8 cellular contexts compared by ENCODE assay signal in genomic region chr7:28020302-28020940, GRCh38.
DNase-seq lines count a peak whose midpoint lies in the region; ATAC-seq and TF ChIP-seq lines count a peak whose summit lies in the region.

No MANE protein-coding gene starts in this region.

- no peak overlapping the region for H3K4me2 ChIP-seq in mesendoderm (ENCODE audit: low read length)

- no peaks in the 10 kb centered on the region for H3K36me3 Mint-ChIP-seq in endothelial cell (ENCODE audit: low read depth, unreplicated experiment)

- H3K4me3 ChIP-seq in mesendoderm (ENCODE audit: low read length), result no peak overlapping the region
- H3K4me3 ChIP-seq in thoracic aorta, result no peak overlapping the region

- no peaks in the 10 kb centered on the region for H3K9me3 ChIP-seq in thoracic aorta

- ATAC-seq in HG03064 (IDR thresholded peaks at IDR 0.05; ENCODE audit: low read depth, unreplicated experiment) (peak; percentile 79), thoracic aorta (ENCODE audit: insufficient number of reproducible peaks, low FRiP score, low read depth) (peak; percentile 45)

- no peak overlapping the region for H2BK5ac ChIP-seq in mesendoderm (ENCODE audit: low read length)

- no peak overlapping the region for H3K9ac ChIP-seq in mesendoderm (ENCODE audit: low read length)

- no peak overlapping the region for H4K5ac ChIP-seq in mesendoderm (ENCODE audit: low read length)

- H3K27ac ChIP-seq in VCaP, result peak overlapping the region; percentile 48; the same call in 1 of the 2 replicates
- H3K27ac ChIP-seq in mesendoderm (ENCODE audit: low read depth, low read length), result no peak overlapping the region
- H3K27ac ChIP-seq in thoracic aorta, result no peak overlapping the region

- H3K27me3 ChIP-seq in mesendoderm (ENCODE audit: insufficient read depth, low read length, poor library complexity) (no peaks in the 10 kb centered on the region), thoracic aorta (replicated peaks; ENCODE audit: insufficient read depth) (no peaks in the 10 kb centered on the region)

- TF ChIP-seq CTCF in GM12873 (IDR thresholded peaks at IDR 0.05; ENCODE audit: insufficient read depth, low read depth, low read length, missing control alignments), result peak; percentile 91
- peak; percentile 91 for TF ChIP-seq CTCF in VCaP (conservative IDR thresholded peaks at IDR 0.05)
- TF ChIP-seq CTCF in endothelial cell (IDR thresholded peaks at IDR 0.05; ENCODE audit: unreplicated experiment), result peak; percentile 72
- peak; percentile 88 for TF ChIP-seq CTCF in thoracic aorta (IDR thresholded peaks at IDR 0.05)

- no peaks in the 10 kb centered on the region for H3K79me1 ChIP-seq in mesendoderm (ENCODE audit: low read length)

- no CpG with 5 or more reads among the region's 12 CpGs for WGBS in mesendoderm (ENCODE audit: extremely low coverage, insufficient coverage, low lambda C conversion rate)

- H3K4me3 Mint-ChIP-seq in endothelial cell (ENCODE audit: unreplicated experiment), result no peak overlapping the region

- DNase-seq in ACHN, result peak; percentile 88
- DNase-seq in NCI-H2171 treated with DMSO at 0.1 percent for 48 hours (lab: John Stamatoyannopoulos, UW), result peak; percentile 84
- peak; percentile 60 for DNase-seq in endothelial cell (ENCODE audit: low spot score)
- DNase-seq in mesendoderm, result peak; percentile 89
- DNase-seq in thoracic aorta (ENCODE audit: low spot score), result no peak

- H3K56ac ChIP-seq in mesendoderm (ENCODE audit: low read length), result no peak overlapping the region

- H2BK120ac ChIP-seq in mesendoderm (ENCODE audit: low read depth, low read length), result no peak overlapping the region

- no peak overlapping the region for H3K23ac ChIP-seq in mesendoderm (ENCODE audit: low read length)

- H3K36me3 ChIP-seq in mesendoderm (ENCODE audit: control insufficient read depth, insufficient read depth, low read length), result no peaks in the 10 kb centered on the region
- H3K36me3 ChIP-seq in thoracic aorta, result no peaks in the 10 kb centered on the region

- H2BK15ac ChIP-seq in mesendoderm (replicated peaks; ENCODE audit: low read depth), result no peak overlapping the region

- peak overlapping the region; percentile 62 for H3K27ac Mint-ChIP-seq in endothelial cell (ENCODE audit: unreplicated experiment)

- H3K4me1 ChIP-seq in mesendoderm (ENCODE audit: control insufficient read depth, low read depth, low read length) (no peaks in the 10 kb centered on the region), thoracic aorta (ENCODE audit: control insufficient read depth in 1 of 2, low read depth in 2 of 2) (peaks cover 11 to 30% of the 10 kb centered on the region in 2 donors)

- no peaks in the 10 kb centered on the region for H3K9me3 Mint-ChIP-seq in endothelial cell (ENCODE audit: unreplicated experiment)

- H3K4me1 Mint-ChIP-seq in endothelial cell (ENCODE audit: unreplicated experiment), result peaks cover 13% of the 10 kb centered on the region

- H3K4ac ChIP-seq in mesendoderm (ENCODE audit: low read depth, low read length), result no peak overlapping the region

- no peak overlapping the region for H4K8ac ChIP-seq in mesendoderm (ENCODE audit: low read depth, low read length)

- H3K79me2 ChIP-seq in mesendoderm (ENCODE audit: control insufficient read depth, insufficient read depth, low read length), result no peaks in the 10 kb centered on the region

- in situ Hi-C loops in ACHN (cut with HindIII; ENCODE audit: low pct_ligation_motif_present, low pct_unique_long_range_greater_than_20kb, low sequenced_read_pairs), result no loop called here

- no peak overlapping the region for H3K18ac ChIP-seq in mesendoderm (ENCODE audit: low read length)

- H2AK5ac ChIP-seq in mesendoderm (ENCODE audit: low read length), result no peak overlapping the region

- H3K27me3 Mint-ChIP-seq in endothelial cell (ENCODE audit: unreplicated experiment), result peaks cover 8% of the 10 kb centered on the region
